27 cellular contexts compared by ENCODE assay signal in the genomic region with DNA sequence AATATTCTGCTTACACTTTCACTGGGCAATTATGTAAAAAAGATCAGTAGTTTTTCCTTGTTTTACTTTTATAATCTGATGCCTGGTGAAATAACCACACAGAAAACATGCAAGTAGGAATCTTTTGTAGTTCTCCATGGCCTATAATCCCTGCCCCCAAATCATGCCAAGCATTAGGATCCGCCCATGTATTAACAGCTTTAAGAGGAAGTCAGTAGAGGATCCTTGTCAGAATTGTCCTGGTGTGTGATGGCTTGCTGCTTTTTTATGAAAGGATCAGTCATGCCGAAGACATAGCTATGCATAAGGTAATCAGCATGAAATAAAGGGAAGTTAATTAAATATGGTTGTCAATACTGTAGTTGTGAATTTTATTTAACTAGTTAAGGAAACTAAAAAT. TPM values are rescaled to one million over a fixed set of nuclear protein-coding genes. Genes with fewer than 3 reads are reported as not detected.
"Had no signal": no experiment of that assay in that cellular context is flagged by ENCODE, and none has a peak within 500 bp of the region (broad histone marks: within the 10 kb centered on the region; RNA-seq: fewer than 3 reads in every experiment).

No MANE protein-coding gene starts in this region.

- H3K27me3 ChIP-seq: adrenal gland, SJSA1 had no signal

- H3K9me3 ChIP-seq: adrenal gland, SJSA1 had no signal

- DNase-seq: activated CD4-positive, alpha-beta T cell treated with anti-CD3 and anti-CD28 coated beads for 36 hours; activated CD8-positive, alpha-beta memory T cell treated with anti-CD3 and anti-CD28 coated beads, Interleukin-2, amount 50 U/mL, for 48 hours; activated CD8-positive, alpha-beta T cell treated with anti-CD3 and anti-CD28 coated beads, Interleukin-2, amount 10 ng/mL, durations not matched to agents 7 days and 5 days; activated naive CD4-positive, alpha-beta T cell treated with anti-CD3 and anti-CD28 coated beads, Interleukin-2, amount 50 U/mL, for 16 hours; activated naive CD8-positive, alpha-beta T cell treated with anti-CD3 and anti-CD28 coated beads, Interleukin-2, amount 10 ng/mL, durations not matched to agents 7 days and 5 days; activated T-cell treated with anti-CD3 and anti-CD28 coated beads, Interleukin-2, amount 50 U/mL, for 1 hour; adrenal gland; anterior cingulate cortex; cerebellar nuclear complex; Karpas-422; NCI-H1105 treated with DMSO at 0.1 percent for 48 hours; NCI-H1436 treated with DMSO at 0.1 percent for 48 hours; NCI-H187; NCI-H2081; NCI-H2171 treated with DMSO at 0.1 percent for 48 hours; NCI-H226; NCI-H526; NCI-H774; NK-92 treated with Interleukin-12 subunit alpha and Interleukin-12 subunit beta, amount 100 ng/mL, for 24 hours; SHP77; T-helper 17 cell; T-helper 9 cell had no signal

- H3K27ac Mint-ChIP-seq: activated CD4-positive, alpha-beta T cell treated with anti-CD3 and anti-CD28 coated beads for 36 hours; activated CD8-positive, alpha-beta T cell treated with anti-CD3 and anti-CD28 coated beads, Interleukin-2, amount 10 ng/mL, durations not matched to agents 7 days and 5 days; activated naive CD8-positive, alpha-beta T cell treated with anti-CD3 and anti-CD28 coated beads, Interleukin-2, amount 10 ng/mL, durations not matched to agents 7 days and 5 days; T-helper 17 cell had no signal

- H3K36me3 Mint-ChIP-seq: activated naive CD8-positive, alpha-beta T cell treated with anti-CD3 and anti-CD28 coated beads, Interleukin-2, amount 10 ng/mL, durations not matched to agents 7 days and 5 days had no signal

- H3K36me3 ChIP-seq: adrenal gland, SJSA1 had no signal

- H3K9me3 Mint-ChIP-seq: activated naive CD8-positive, alpha-beta T cell treated with anti-CD3 and anti-CD28 coated beads, Interleukin-2, amount 10 ng/mL, durations not matched to agents 7 days and 5 days had no signal

- H3K4me1 ChIP-seq: SJSA1 had no signal

- H3K27me3 Mint-ChIP-seq: activated CD4-positive, alpha-beta T cell treated with anti-CD3 and anti-CD28 coated beads for 36 hours; activated naive CD8-positive, alpha-beta T cell treated with anti-CD3 and anti-CD28 coated beads, Interleukin-2, amount 10 ng/mL, durations not matched to agents 7 days and 5 days; T-helper 17 cell had no signal

- ATAC-seq: activated CD4-positive, alpha-beta T cell treated with anti-CD3 and anti-CD28 coated beads for 36 hours; activated CD8-positive, alpha-beta T cell treated with anti-CD3 and anti-CD28 coated beads, Interleukin-2, amount 10 ng/mL, durations not matched to agents 7 days and 5 days; K562; Panc1; SK-N-SH treated with all-trans-retinoic acid at 6 μM for 48 hours; T-helper 17 cell had no signal

- H3K4me3 ChIP-seq: adrenal gland, K562, SJSA1 had no signal

- H3K4me1 Mint-ChIP-seq: activated CD4-positive, alpha-beta T cell treated with anti-CD3 and anti-CD28 coated beads for 36 hours; activated naive CD8-positive, alpha-beta T cell treated with anti-CD3 and anti-CD28 coated beads, Interleukin-2, amount 10 ng/mL, durations not matched to agents 7 days and 5 days; T-helper 17 cell had no signal

- H3K4me3 Mint-ChIP-seq: activated CD4-positive, alpha-beta T cell treated with anti-CD3 and anti-CD28 coated beads for 36 hours; activated CD8-positive, alpha-beta T cell treated with anti-CD3 and anti-CD28 coated beads, Interleukin-2, amount 10 ng/mL, durations not matched to agents 7 days and 5 days; activated naive CD8-positive, alpha-beta T cell treated with anti-CD3 and anti-CD28 coated beads, Interleukin-2, amount 10 ng/mL, durations not matched to agents 7 days and 5 days; T-helper 17 cell had no signal

- H3K27ac ChIP-seq: adrenal gland, SJSA1 had no signal

RNA-seq across cellular contexts. Expression of a gene that starts 20.0 kb away (rescaled TPM):
- total RNA-seq: activated CD4-positive, alpha-beta T cell treated with anti-CD3 and anti-CD28 coated beads for 36 hours; activated CD8-positive, alpha-beta T cell treated with anti-CD3 and anti-CD28 coated beads, Interleukin-2, amount 10 ng/mL, durations not matched to agents 7 days and 5 days; activated naive CD8-positive, alpha-beta T cell treated with anti-CD3 and anti-CD28 coated beads, Interleukin-2, amount 10 ng/mL, durations not matched to agents 7 days and 5 days; OCI-LY7; T-helper 17 cell had no signal
